ENCODE assay signal across 10 cellular contexts in genomic region chr16:56279132-56279531, GRCh38.
A peak's percentile ranks its signal among the peaks of the same experiment; 100 is the strongest.
DNase-seq lines count a peak whose midpoint lies in the region; ATAC-seq, FAIRE-seq and TF ChIP-seq lines count a peak whose summit lies in the region.
"Had no signal": no experiment of that assay in that cellular context is flagged by ENCODE, and none has a peak within 500 bp of the region (broad histone marks: within the 10 kb centered on the region; RNA-seq: fewer than 3 reads in every experiment).

No MANE protein-coding gene starts in this region.

- H3K36me3 Mint-ChIP-seq in CD8-positive, alpha-beta T cell: no peaks in the 10 kb centered on the region
- H3K36me3 Mint-ChIP-seq in activated T-cell treated with anti-CD3 and anti-CD28 coated beads, Interleukin-2, amount 50 U/mL, for 4 hours (ENCODE audit: insufficient read depth): peaks cover 5% of the 10 kb centered on the region

- H2AFZ ChIP-seq in Loucy (ENCODE audit: low read length): peak overlapping the region; percentile 33; the same call in 1 of the 2 replicates
- no peak overlapping the region for H2AFZ ChIP-seq in smooth muscle cell (ENCODE audit: low read depth)

- H3K36me3 ChIP-seq in CD8-positive, alpha-beta T cell (ENCODE audit: insufficient read depth, low read length): no peaks in the 10 kb centered on the region
- no peaks in the 10 kb centered on the region for H3K36me3 ChIP-seq in Loucy (ENCODE audit: insufficient read depth, low read length)
- no peaks in the 10 kb centered on the region for H3K36me3 ChIP-seq in smooth muscle cell (ENCODE audit: low read depth)

- peaks cover 5% of the 10 kb centered on the region for H3K4me1 ChIP-seq in CD8-positive, alpha-beta T cell (ENCODE audit: insufficient read depth, low read length)
- H3K4me1 ChIP-seq in Loucy (ENCODE audit: insufficient read depth, low read length, poor library complexity, severe bottlenecking) (peaks cover 32% of the 10 kb centered on the region), smooth muscle cell (ENCODE audit: low read depth) (peaks cover 10% of the 10 kb centered on the region)
- H3K4me1 ChIP-seq: Caco-2 had no signal

- FAIRE-seq in HTR-8/SVneo (lab: Jason Lieb, UNC): no peak

- 60% methylated on average over 8 of the region's 8 CpGs for WGBS in smooth muscle cell (ENCODE audit: low lambda C conversion rate)

- H3K27ac ChIP-seq in CD8-positive, alpha-beta T cell (ENCODE audit: low read depth, low read length): no peak overlapping the region
- H3K27ac ChIP-seq in smooth muscle cell (ENCODE audit: low read depth): peak overlapping the region; percentile 60

- peak; percentile 10 to 69 (median 39) for DNase-seq in CD8-positive, alpha-beta T cell
- DNase-seq in activated T-cell treated with anti-CD3 and anti-CD28 coated beads, Interleukin-2, amount 50 U/mL, for 4 hours: peak; percentile 49
- DNase-seq in smooth muscle cell (lab: John Stamatoyannopoulos, UW; ENCODE audit: unreplicated experiment) (no peak), HTR-8/SVneo (ENCODE audit: insufficient read length, low spot score) (no peak), T1000 (lab: John Stamatoyannopoulos, UW) (no peak), Right ventricle myocardium inferior (ENCODE audit: missing footprints) (no peak)

- H3K79me2 ChIP-seq in Loucy (ENCODE audit: insufficient read depth, low read length): no peaks in the 10 kb centered on the region
- no peaks in the 10 kb centered on the region for H3K79me2 ChIP-seq in smooth muscle cell (ENCODE audit: low read depth)

- no peak for TF ChIP-seq CTCF in CD8-positive, alpha-beta T cell (IDR thresholded peaks at IDR 0.05)
- TF ChIP-seq CTCF in Loucy (conservative IDR thresholded peaks at IDR 0.05; ENCODE audit: low read length) (no peak), smooth muscle cell (IDR thresholded peaks at IDR 0.05; ENCODE audit: borderline replicate concordance, insufficient read depth, poor library complexity, severe bottlenecking) (no peak)

- POLR2A ChIA-PET in CD8-positive, alpha-beta T cell (lab: Charles Lee): interaction anchor here (0.9 kb wide), 1 partner anchor 76 kb away, joined by 3 read pairs; no protein-coding TSS in a partner anchor

- H3F3A ChIP-seq in Loucy (ENCODE audit: low read depth) (no peaks in the 10 kb centered on the region), smooth muscle cell (ENCODE audit: low read depth) (no peaks in the 10 kb centered on the region)

- H3K27me3 ChIP-seq in CD8-positive, alpha-beta T cell (ENCODE audit: insufficient read depth, low read length): no peaks in the 10 kb centered on the region
- H3K27me3 ChIP-seq in Loucy (ENCODE audit: insufficient read depth, low read length, poor library complexity, severe bottlenecking): no peaks in the 10 kb centered on the region
- H3K27me3 ChIP-seq in smooth muscle cell (ENCODE audit: low read depth): no peaks in the 10 kb centered on the region

- no peaks in the 10 kb centered on the region for H3K9me2 ChIP-seq in Loucy (replicated peaks; ENCODE audit: low read depth, low read length)

- CTCF ChIA-PET in CD8-positive, alpha-beta T cell (lab: Charles Lee): interaction anchor here (0.8 to 1.0 kb wide), 2 partner anchors 8 to 40 kb away, joined by 3 read pairs; no protein-coding TSS in a partner anchor

- H3K4me3 Mint-ChIP-seq in CD8-positive, alpha-beta T cell: peak overlapping the region; percentile 72
- peak overlapping the region; percentile 34 for H3K4me3 Mint-ChIP-seq in activated T-cell treated with anti-CD3 and anti-CD28 coated beads, Interleukin-2, amount 50 U/mL, for 4 hours

- intact Hi-C loops in CD8-positive, alpha-beta T cell (cut with DNase I, micrococcal nuclease): loop anchor here in 1 of 2 experiments (1.0 kb wide), 1 partner anchor 17 kb away; no protein-coding TSS in a partner anchor
- intact Hi-C loops in Right ventricle myocardium inferior (cut with DNase I): no loop called here

- peaks cover 21% of the 10 kb centered on the region for H3K4me1 Mint-ChIP-seq in CD8-positive, alpha-beta T cell (ENCODE audit: low read depth)
- peaks cover 30% of the 10 kb centered on the region for H3K4me1 Mint-ChIP-seq in activated T-cell treated with anti-CD3 and anti-CD28 coated beads, Interleukin-2, amount 50 U/mL, for 4 hours (ENCODE audit: low read depth)

- no peaks in the 10 kb centered on the region for H3K27me3 Mint-ChIP-seq in CD8-positive, alpha-beta T cell (ENCODE audit: low read depth)
- H3K27me3 Mint-ChIP-seq in activated T-cell treated with anti-CD3 and anti-CD28 coated beads, Interleukin-2, amount 50 U/mL, for 4 hours (ENCODE audit: low read depth): no peaks in the 10 kb centered on the region

- H3K9me3 Mint-ChIP-seq in CD8-positive, alpha-beta T cell: no peaks in the 10 kb centered on the region
- peaks cover 6% of the 10 kb centered on the region for H3K9me3 Mint-ChIP-seq in activated T-cell treated with anti-CD3 and anti-CD28 coated beads, Interleukin-2, amount 50 U/mL, for 4 hours

- H3K4me2 ChIP-seq in Loucy (ENCODE audit: low read depth, low read length, poor library complexity, severe bottlenecking): peak overlapping the region; percentile 63
- no peak overlapping the region for H3K4me2 ChIP-seq in smooth muscle cell

- H3K27ac Mint-ChIP-seq in CD8-positive, alpha-beta T cell: peak overlapping the region; percentile 79

- no peaks in the 10 kb centered on the region for H3K9me3 ChIP-seq in CD8-positive, alpha-beta T cell (ENCODE audit: low read length)
- H3K9me3 ChIP-seq in Loucy (ENCODE audit: insufficient read depth, low read depth, low read length) (no peaks in the 10 kb centered on the region), smooth muscle cell (replicated peaks; ENCODE audit: low read depth) (no peaks in the 10 kb centered on the region)

- H3K9ac ChIP-seq in Loucy (ENCODE audit: low read depth, low read length, poor library complexity, severe bottlenecking) (peak overlapping the region; percentile 45), smooth muscle cell (ENCODE audit: low read depth) (no peak overlapping the region)

- H4K20me1 ChIP-seq in Loucy (ENCODE audit: insufficient read depth, low read length, poor library complexity, severe bottlenecking) (no peaks in the 10 kb centered on the region), smooth muscle cell (ENCODE audit: low read depth) (no peaks in the 10 kb centered on the region)

- peak; percentile 87 for ATAC-seq in CD8-positive, alpha-beta T cell
- ATAC-seq in activated T-cell treated with anti-CD3 and anti-CD28 coated beads, Interleukin-2, amount 50 U/mL, for 4 hours: peak; percentile 94 to 96
- ATAC-seq in GM18517 (IDR thresholded peaks at IDR 0.05; ENCODE audit: unreplicated experiment) (no peak), Right ventricle myocardium inferior (no peak)
- ATAC-seq: Panc1 had no signal

- H3K4me3 ChIP-seq in CD8-positive, alpha-beta T cell (ENCODE audit: low read depth, low read length): no peak overlapping the region
- H3K4me3 ChIP-seq in Loucy (ENCODE audit: low read length, poor library complexity, severe bottlenecking) (peak overlapping the region; percentile 44), smooth muscle cell (no peak overlapping the region)

Comparison
In these comparisons a context has a peak if more than half of its experiments do, and no peak if none do; other contexts are left out.
1. ATAC-seq: peak in CD8-positive, alpha-beta T cell (single experiment) and activated T-cell treated with anti-CD3 and anti-CD28 coated beads, Interleukin-2, amount 50 U/mL, for 4 hours (2 of 2); none in GM18517 (single experiment) and Right ventricle myocardium inferior (single experiment).
2. DNase-seq: peak in CD8-positive, alpha-beta T cell (7 of 7) and activated T-cell treated with anti-CD3 and anti-CD28 coated beads, Interleukin-2, amount 50 U/mL, for 4 hours (single experiment); none in smooth muscle cell (single experiment), HTR-8/SVneo (single experiment), T1000 (single experiment) and Right ventricle myocardium inferior (single experiment).